ENCODE assay signal across 32 cellular contexts in the genomic region with DNA sequence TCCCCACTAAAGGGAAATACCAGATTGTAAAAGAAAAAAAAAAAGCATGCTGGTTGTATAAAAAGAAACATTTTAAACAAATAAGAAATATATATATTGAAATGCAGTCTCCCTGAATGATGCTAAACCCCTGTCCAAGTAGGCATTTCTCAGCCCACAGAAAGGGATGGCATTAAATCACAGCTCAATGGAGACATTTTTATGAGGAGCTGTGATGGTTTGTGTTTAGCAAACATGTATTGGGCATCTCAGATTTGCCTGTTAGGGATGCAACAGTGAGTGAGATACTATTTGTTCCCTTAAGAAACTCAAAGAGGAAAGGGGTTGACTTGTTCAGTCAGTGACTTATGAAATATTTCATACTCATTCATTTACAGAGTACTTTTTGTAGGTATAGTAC.
"Had no signal": no experiment of that assay in that cellular context is flagged by ENCODE, and none has a peak within 500 bp of the region (broad histone marks: within the 10 kb centered on the region; RNA-seq: fewer than 3 reads in every experiment).

No MANE protein-coding gene starts in this region.

- H3K36me3 Mint-ChIP-seq: immature natural killer cell, natural killer cell, neural progenitor cell had no signal

- H3K27me3 Mint-ChIP-seq: naive B cell; stimulated activated memory B cell treated with anti-CD40 and anti-IgM and Interleukin-4, amounts not matched to agents 10 μg/mL and 1 μg/mL and 100 μg/mL, for 72 hours; stimulated activated naive CD8-positive, alpha-beta T cell treated with anti-CD3 and anti-CD28 coated beads, Interleukin-15, amount 100 ng/mL, for 72 hours had no signal

- H3K27me3 ChIP-seq: neural progenitor cell, neutrophil, ovary, right atrium auricular region, right lobe of liver, testis, thyroid gland, transverse colon, upper lobe of left lung, vagina had no signal

- H3K4me1 ChIP-seq: neural progenitor cell had no signal

- H3K27ac Mint-ChIP-seq: natural killer cell; neural progenitor cell; progenitor cell of endocrine pancreas; stimulated activated memory B cell treated with anti-CD40 and anti-IgM and Interleukin-4, amounts not matched to agents 10 μg/mL and 1 μg/mL and 100 μg/mL, for 72 hours; stimulated activated naive CD8-positive, alpha-beta T cell treated with anti-CD3 and anti-CD28 coated beads, Interleukin-15, amount 100 ng/mL, for 72 hours had no signal

- H3K9me3 Mint-ChIP-seq: immature natural killer cell; naive B cell; natural killer cell; nephron progenitor cell; neural progenitor cell; stimulated activated memory B cell treated with anti-CD40 and anti-IgM and Interleukin-4, amounts not matched to agents 10 μg/mL and 1 μg/mL and 100 μg/mL, for 72 hours; stimulated activated naive CD8-positive, alpha-beta T cell treated with anti-CD3 and anti-CD28 coated beads, Interleukin-15, amount 100 ng/mL, for 72 hours had no signal

- H3K4me3 ChIP-seq: left ventricle myocardium inferior, lung, neural progenitor cell, ovary, right atrium auricular region, right lobe of liver, smooth muscle cell, testis, thyroid gland, transverse colon, upper lobe of left lung, vagina had no signal

- H2AFZ ChIP-seq: neural progenitor cell had no signal

- H3K27ac ChIP-seq: left ventricle myocardium inferior, neural progenitor cell, neutrophil, ovary, right atrium auricular region, right lobe of liver, testis, thyroid gland, transverse colon, upper lobe of left lung, vagina had no signal

- H3K9ac ChIP-seq: neural progenitor cell had no signal

- H3K36me3 ChIP-seq: left ventricle myocardium inferior, neural progenitor cell, neutrophil, ovary, right atrium auricular region, right lobe of liver, thyroid gland, transverse colon, upper lobe of left lung, vagina had no signal

- H3K4me2 ChIP-seq: neural progenitor cell, smooth muscle cell had no signal

- DNase-seq: hypothalamus; immature natural killer cell; kidney; left colon; left ventricle myocardium inferior; mesendoderm; naive B cell; natural killer cell; nephron progenitor cell; ovary; right lobe of liver; stimulated activated CD4-positive, alpha-beta T cell treated with anti-CD3 and anti-CD28 coated beads, Interleukin-1b, Interleukin-23, amount 100 ng/mL, for 48 hours; stimulated activated CD4-positive, alpha-beta T cell treated with anti-CD3 and anti-CD28 coated beads, Interleukin-2, amount 100 ng/mL, for 48 hours; stimulated activated CD4-positive, alpha-beta T cell treated with anti-CD3 and anti-CD28 coated beads, Interleukin-4, amount 100 ng/mL, for 4 hours; stimulated activated CD8-positive, alpha-beta memory T cell treated with anti-CD3 and anti-CD28 coated beads, Interleukin-4, amount 100 ng/mL, for 48 hours; stimulated activated naive CD4-positive, alpha-beta T cell treated with Interleukin-2 at 50 U/mL for 16 hours; stimulated activated naive CD8-positive, alpha-beta T cell treated with anti-CD3 and anti-CD28 coated beads, Interleukin-15, amount 100 ng/mL, for 72 hours; substantia nigra; testis; thyroid gland; transverse colon; upper lobe of left lung had no signal

- ATAC-seq: left colon; natural killer cell; right lobe of liver; stimulated activated memory B cell treated with anti-CD40 and anti-IgM and Interleukin-4, amounts not matched to agents 10 μg/mL and 1 μg/mL and 100 μg/mL, for 72 hours; stimulated activated naive CD8-positive, alpha-beta T cell treated with anti-CD3 and anti-CD28 coated beads, Interleukin-15, amount 100 ng/mL, for 72 hours had no signal

- FAIRE-seq: islet of Langerhans, kidney had no signal

- H3K9me3 ChIP-seq: left ventricle myocardium inferior, neutrophil, ovary, right atrium auricular region, right lobe of liver, testis, thyroid gland, transverse colon, upper lobe of left lung, vagina had no signal

- H3K4me3 Mint-ChIP-seq: immature natural killer cell; mesothelial cell of epicardium; natural killer cell; nephron progenitor cell; neural progenitor cell; stimulated activated memory B cell treated with anti-CD40 and anti-IgM and Interleukin-4, amounts not matched to agents 10 μg/mL and 1 μg/mL and 100 μg/mL, for 72 hours; stimulated activated naive CD8-positive, alpha-beta T cell treated with anti-CD3 and anti-CD28 coated beads, Interleukin-15, amount 100 ng/mL, for 72 hours had no signal
